15 cellular contexts compared by ENCODE assay signal in the genomic region with DNA sequence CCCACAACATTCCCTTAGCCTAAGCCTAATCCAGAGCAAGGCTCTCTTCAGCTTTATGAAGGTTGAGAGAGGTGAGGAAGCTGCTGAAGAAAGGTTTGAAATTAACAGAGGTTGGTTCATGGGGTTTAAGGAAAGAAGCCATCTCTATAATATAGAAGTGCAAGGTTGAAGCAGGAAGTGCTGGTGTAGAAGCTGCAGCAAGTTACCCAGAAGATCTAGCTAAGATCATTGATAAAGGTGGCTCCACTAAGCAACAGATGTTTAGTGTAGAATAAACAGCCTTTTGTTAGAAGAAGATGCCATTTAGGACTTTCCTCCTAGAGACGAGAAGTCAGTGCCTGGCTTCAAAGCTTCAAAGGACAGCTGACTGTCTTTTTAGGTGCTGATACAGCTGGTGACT. TPM values are rescaled to one million over a fixed set of nuclear protein-coding genes. Genes with fewer than 3 reads are reported as not detected.
DNase-seq lines count a peak whose midpoint lies in the region; ATAC-seq and TF ChIP-seq lines count a peak whose summit lies in the region.
"Had no signal": no experiment of that assay in that cellular context is flagged by ENCODE, and none has a peak within 500 bp of the region (broad histone marks: within the 10 kb centered on the region; RNA-seq: fewer than 3 reads in every experiment).

No MANE protein-coding gene starts in this region.

- H2BK5ac ChIP-seq in H9 (ENCODE audit: insufficient read length, low read length) = no peak overlapping the region

- no CpG with 5 or more reads among the region's 1 CpG for WGBS in H9 (ENCODE audit: extremely low coverage, insufficient read length, low lambda C conversion rate)

- H3K79me2 ChIP-seq in H9 (ENCODE audit: insufficient read depth, low read length) = no peaks in the 10 kb centered on the region

- H2AK5ac ChIP-seq in H9 (ENCODE audit: insufficient read length, low read length) = no peak overlapping the region

- H4K8ac ChIP-seq in H9 (replicated peaks; ENCODE audit: insufficient read length, low read depth, low read length) = no peak overlapping the region

- no peaks in the 10 kb centered on the region for H3K27me3 Mint-ChIP-seq in activated CD8-positive, alpha-beta T cell treated with anti-CD3 and anti-CD28 coated beads, Interleukin-2, amount 10 ng/mL, durations not matched to agents 7 days and 5 days (ENCODE audit: low read depth)
- H3K27me3 Mint-ChIP-seq in activated CD8-positive, alpha-beta T cell treated with anti-CD3 and anti-CD28 coated beads for 36 hours = no peaks in the 10 kb centered on the region
- no peaks in the 10 kb centered on the region for H3K27me3 Mint-ChIP-seq in H9 (ENCODE audit: low read depth)
- H3K27me3 Mint-ChIP-seq in WTC11 (ENCODE audit: low read depth) = no peaks in the 10 kb centered on the region

- H3K4me1 ChIP-seq in H9 (ENCODE audit: insufficient read depth, low read length) = 0 out of 2 replicates have a peak, but pooled peaks cover 2% of the 10 kb centered on the region

- H3K36me3 Mint-ChIP-seq in activated CD8-positive, alpha-beta T cell treated with anti-CD3 and anti-CD28 coated beads, Interleukin-2, amount 10 ng/mL, durations not matched to agents 7 days and 5 days (ENCODE audit: low read depth) = peaks cover 35% of the 10 kb centered on the region
- H3K36me3 Mint-ChIP-seq in activated CD8-positive, alpha-beta T cell treated with anti-CD3 and anti-CD28 coated beads for 36 hours (ENCODE audit: low read depth) = peaks cover 19% of the 10 kb centered on the region
- H3K36me3 Mint-ChIP-seq in H9 (ENCODE audit: insufficient read depth in 1 of 3, low read depth in 3 of 3) = peaks cover 22 to 50% (median 38%) of the 10 kb centered on the region in 3 experiments
- peaks cover 42% of the 10 kb centered on the region for H3K36me3 Mint-ChIP-seq in WTC11

- no peaks in the 10 kb centered on the region for H3K79me1 ChIP-seq in H9 (ENCODE audit: insufficient read depth, low read depth, low read length, poor library complexity, severe bottlenecking)

- POLR2A ChIA-PET in activated CD8-positive, alpha-beta T cell treated with anti-CD3 and anti-CD28 coated beads, Interleukin-2, amount 10 ng/mL, durations not matched to agents 7 days and 5 days (lab: Charles Lee) = no interaction called here
- POLR2A ChIA-PET in activated CD8-positive, alpha-beta T cell treated with anti-CD3 and anti-CD28 coated beads for 36 hours (lab: Charles Lee) = interaction anchor here (0.6 to 0.7 kb wide), 2 partner anchors 100 to 748 kb away, joined by 3 read pairs; no protein-coding TSS in a partner anchor
- POLR2A ChIA-PET in WTC11 (lab: Charles Lee) = no interaction called here

- H3K18ac ChIP-seq in H9 (ENCODE audit: insufficient read length, low read depth, low read length) = no peak overlapping the region

- no peak overlapping the region for H3K27ac ChIP-seq in H9 (ENCODE audit: insufficient read length, low read depth, low read length)

- no peak for ATAC-seq in activated CD8-positive, alpha-beta T cell treated with anti-CD3 and anti-CD28 coated beads, Interleukin-2, amount 10 ng/mL, durations not matched to agents 7 days and 5 days
- ATAC-seq in activated CD8-positive, alpha-beta T cell treated with anti-CD3 and anti-CD28 coated beads for 36 hours = no peak
- no peak for ATAC-seq in WTC11
- ATAC-seq in GM18517 (IDR thresholded peaks at IDR 0.05; ENCODE audit: unreplicated experiment) = no peak
- ATAC-seq in GM21619 (IDR thresholded peaks at IDR 0.05; ENCODE audit: unreplicated experiment) = no peak
- no peak for ATAC-seq in HG02642 (IDR thresholded peaks at IDR 0.05; ENCODE audit: poor library complexity, unreplicated experiment)
- ATAC-seq: Panc1, Right ventricle myocardium inferior had no signal

- H3T11ph ChIP-seq in H9 (ENCODE audit: low read length) = no peak overlapping the region

- H2BK20ac ChIP-seq in H9 (ENCODE audit: low read depth, low read length, poor library complexity, severe bottlenecking) = no peak overlapping the region

- H3K14ac ChIP-seq in H9 (ENCODE audit: insufficient read depth, low read length) = no peak overlapping the region

- DNase-seq in activated CD8-positive, alpha-beta T cell treated with anti-CD3 and anti-CD28 coated beads, Interleukin-2, amount 10 ng/mL, durations not matched to agents 7 days and 5 days = no peak
- no peak for DNase-seq in activated CD8-positive, alpha-beta T cell treated with anti-CD3 and anti-CD28 coated beads for 36 hours
- DNase-seq in H9 (no peak), WTC11 (ENCODE audit: low spot score) (no peak), pons (ENCODE audit: low spot score) (peak; percentile 19)
- DNase-seq: DMS 273 treated with DMSO at 0.1 percent for 48 hours, EL, NCI-H1417, NCI-H2029, NCI-H510A had no signal

- no peak overlapping the region for H2BK15ac ChIP-seq in H9 (ENCODE audit: low read depth, low read length)

- H3K27ac Mint-ChIP-seq in activated CD8-positive, alpha-beta T cell treated with anti-CD3 and anti-CD28 coated beads, Interleukin-2, amount 10 ng/mL, durations not matched to agents 7 days and 5 days = peak overlapping the region; percentile 26
- H3K27ac Mint-ChIP-seq in activated CD8-positive, alpha-beta T cell treated with anti-CD3 and anti-CD28 coated beads for 36 hours = no peak overlapping the region
- H3K27ac Mint-ChIP-seq in H9 = peak overlapping the region in 2 of 3 experiments; percentile 49 to 81; a peak in 3 of 7 replicates
- peak overlapping the region; percentile 30 for H3K27ac Mint-ChIP-seq in WTC11

- no peaks in the 10 kb centered on the region for H4K20me1 ChIP-seq in H9 (ENCODE audit: control insufficient read depth, insufficient read depth, insufficient read length)

- H3K9ac ChIP-seq in H9 (ENCODE audit: extremely low read depth, insufficient read length, low read length) = no peak overlapping the region

- no peaks in the 10 kb centered on the region for H3K27me3 ChIP-seq in H9 (ENCODE audit: insufficient read depth, low read length)

- no peaks in the 10 kb centered on the region for H3K9me3 Mint-ChIP-seq in activated CD8-positive, alpha-beta T cell treated with anti-CD3 and anti-CD28 coated beads, Interleukin-2, amount 10 ng/mL, durations not matched to agents 7 days and 5 days (ENCODE audit: insufficient read depth)
- H3K9me3 Mint-ChIP-seq in activated CD8-positive, alpha-beta T cell treated with anti-CD3 and anti-CD28 coated beads for 36 hours = no peaks in the 10 kb centered on the region
- H3K9me3 Mint-ChIP-seq in H9 = no peaks in the 10 kb centered on the region
- no peaks in the 10 kb centered on the region for H3K9me3 Mint-ChIP-seq in WTC11

- H3K56ac ChIP-seq in H9 (ENCODE audit: insufficient read length, low read depth, low read length) = no peak overlapping the region

- H3K4me3 Mint-ChIP-seq in activated CD8-positive, alpha-beta T cell treated with anti-CD3 and anti-CD28 coated beads, Interleukin-2, amount 10 ng/mL, durations not matched to agents 7 days and 5 days = no peak overlapping the region
- no peak overlapping the region for H3K4me3 Mint-ChIP-seq in activated CD8-positive, alpha-beta T cell treated with anti-CD3 and anti-CD28 coated beads for 36 hours
- no peak overlapping the region for H3K4me3 Mint-ChIP-seq in H9
- H3K4me3 Mint-ChIP-seq in WTC11 = no peak overlapping the region

- no peak overlapping the region for H2BK12ac ChIP-seq in H9 (ENCODE audit: insufficient read length, low read depth, low read length)

- H3K9me3 ChIP-seq in H9 (ENCODE audit: control insufficient read depth, low read depth, low read length) = no peaks in the 10 kb centered on the region

- H3K4me2 ChIP-seq in H9 (ENCODE audit: insufficient read depth, insufficient read length, low read length) = no peak overlapping the region

- no peak overlapping the region for H4K91ac ChIP-seq in H9 (ENCODE audit: insufficient read length, low read depth, low read length)

- H4K5ac ChIP-seq in H9 (ENCODE audit: insufficient read length, low read depth, low read length) = no peak overlapping the region

- intact Hi-C loops in activated CD8-positive, alpha-beta T cell treated with anti-CD3 and anti-CD28 coated beads for 36 hours (cut with micrococcal nuclease) = no loop called here

- H2AFZ ChIP-seq in H9 (ENCODE audit: low read length) = no peak overlapping the region

- H3K23me2 ChIP-seq in H9 (ENCODE audit: insufficient read length, low read depth, low read length, poor library complexity, severe bottlenecking) = no peaks in the 10 kb centered on the region

- peaks cover 8% of the 10 kb centered on the region for H3K4me1 Mint-ChIP-seq in activated CD8-positive, alpha-beta T cell treated with anti-CD3 and anti-CD28 coated beads, Interleukin-2, amount 10 ng/mL, durations not matched to agents 7 days and 5 days (ENCODE audit: low read depth)
- H3K4me1 Mint-ChIP-seq in activated CD8-positive, alpha-beta T cell treated with anti-CD3 and anti-CD28 coated beads for 36 hours (ENCODE audit: low read depth) = peaks cover 4% of the 10 kb centered on the region
- H3K4me1 Mint-ChIP-seq in H9 (peaks cover 7 to 12% of the 10 kb centered on the region in 2 experiments; a peak in 3 of 4 replicates), WTC11 (peaks cover 8% of the 10 kb centered on the region)

- H3K23ac ChIP-seq in H9 (ENCODE audit: insufficient read length, low read depth, low read length) = no peak overlapping the region

- no peak for TF ChIP-seq CTCF in activated CD8-positive, alpha-beta T cell treated with anti-CD3 and anti-CD28 coated beads for 36 hours (IDR thresholded peaks at IDR 0.05)
- TF ChIP-seq CTCF in H9 (conservative IDR thresholded peaks at IDR 0.05) (no peak), WTC11 (IDR thresholded peaks at IDR 0.05) (no peak)

- H3K4ac ChIP-seq in H9 (ENCODE audit: low read depth, low read length) = no peak overlapping the region

- CTCF ChIA-PET in activated CD8-positive, alpha-beta T cell treated with anti-CD3 and anti-CD28 coated beads, Interleukin-2, amount 10 ng/mL, durations not matched to agents 7 days and 5 days (lab: Charles Lee) = interaction anchor here (1.4 kb wide), 1 partner anchor 30 kb away, joined by 5 read pairs; no protein-coding TSS in a partner anchor
- CTCF ChIA-PET in activated CD8-positive, alpha-beta T cell treated with anti-CD3 and anti-CD28 coated beads for 36 hours (lab: Charles Lee) = interaction anchor here (3.1 kb wide), 1 partner anchor 30 kb away, joined by 11 read pairs; a partner anchor contains a TSS
- CTCF ChIA-PET in WTC11 (lab: Charles Lee) = interaction anchor here (1.5 kb wide), 1 partner anchor 209 kb away, joined by 4 read pairs; no protein-coding TSS in a partner anchor

- H2BK120ac ChIP-seq in H9 (ENCODE audit: low read depth, low read length, poor library complexity, severe bottlenecking) = no peak overlapping the region

TF ChIP-seq in WTC11, 78 proteins besides CTCF, POLR2A, EP300 and RAD21 (continues in another document):
- no peak for TF ChIP-seq EMX1 (CRISPR knock-in tag; IDR thresholded peaks at IDR 0.05)

RNA-seq across cellular contexts. Expression of a gene that starts 29.2 kb away (rescaled TPM):
- 10 to 100 TPM; 41.5 to 44.0 TPM for total RNA-seq in activated CD8-positive, alpha-beta T cell treated with anti-CD3 and anti-CD28 coated beads, Interleukin-2, amount 10 ng/mL, durations not matched to agents 7 days and 5 days
- total RNA-seq in activated CD8-positive, alpha-beta T cell treated with anti-CD3 and anti-CD28 coated beads for 36 hours = 10 to 100 TPM; 37.1 to 38.8 TPM
- total RNA-seq in H9 (2021) (58.1 TPM in 2 replicates), WTC11 (2021) (37.4 to 41.1 TPM (median 39.3 TPM) in 3 replicates)
